ENCODE assay signal across 8 cellular contexts in the genomic region with DNA sequence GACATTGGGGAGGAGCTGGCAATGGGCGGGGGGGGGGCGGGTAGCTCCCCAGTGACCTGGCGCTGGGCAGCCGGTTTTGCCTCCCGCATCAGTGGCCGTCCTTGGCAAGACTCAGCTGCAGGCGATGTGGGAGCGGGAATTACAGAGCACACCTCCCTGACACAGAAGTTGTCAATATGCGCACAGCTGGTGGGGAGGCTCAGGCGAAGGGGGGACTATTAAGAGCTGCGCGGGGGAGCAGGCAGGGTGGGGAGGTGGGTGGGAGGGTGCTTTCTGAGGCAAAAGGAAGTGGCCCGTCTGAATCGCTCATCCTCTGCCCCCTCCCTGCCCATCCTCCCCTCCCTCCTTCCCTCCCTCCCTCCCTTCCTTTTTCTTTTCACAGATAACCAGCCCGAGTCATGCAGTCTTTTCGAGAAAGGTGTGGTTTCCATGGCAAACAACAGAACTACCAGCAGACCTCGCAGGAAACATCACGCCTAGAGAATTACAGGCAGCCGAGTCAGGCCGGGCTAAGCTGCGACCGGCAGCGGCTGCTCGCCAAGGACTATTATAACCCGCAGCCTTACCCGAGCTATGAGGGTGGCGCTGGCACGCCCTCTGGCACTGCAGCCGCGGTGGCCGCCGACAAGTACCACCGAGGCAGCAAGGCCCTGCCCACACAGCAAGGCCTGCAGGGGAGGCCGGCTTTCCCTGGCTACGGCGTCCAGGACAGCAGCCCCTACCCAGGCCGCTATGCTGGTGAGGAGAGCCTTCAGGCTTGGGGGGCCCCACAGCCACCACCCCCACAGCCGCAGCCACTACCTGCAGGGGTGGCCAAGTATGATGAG. TPM values are rescaled to one million over a fixed set of nuclear protein-coding genes. Genes with fewer than 3 reads are reported as not detected.
DNase-seq lines count a peak whose midpoint lies in the region; ATAC-seq, FAIRE-seq and TF ChIP-seq lines count a peak whose summit lies in the region.

No MANE protein-coding gene starts in this region.

- H3K14ac ChIP-seq in mesenchymal stem cell (ENCODE audit: low read length in 2 of 2) = no peak overlapping the region

- no peak overlapping the region for H2BK15ac ChIP-seq in mesenchymal stem cell (ENCODE audit: low read depth, poor library complexity, severe bottlenecking)

- no peak overlapping the region for H4K91ac ChIP-seq in mesenchymal stem cell (ENCODE audit: low read length)

- no peaks in the 10 kb centered on the region; the same call in 1 of the 2 replicates for H3K79me2 ChIP-seq in PC-9 (ENCODE audit: low read depth)

- intact Hi-C loops in PC-9 (cut with micrococcal nuclease; ENCODE audit: unreplicated experiment) = no loop called here

- TF ChIP-seq CTCF in bronchial epithelial cell (IDR thresholded peaks at IDR 0.05; ENCODE audit: insufficient read depth, low read length, severe bottlenecking) = no peak
- TF ChIP-seq CTCF in PC-9 (conservative IDR thresholded peaks at IDR 0.05) = no peak

- peaks cover 92% of the 10 kb centered on the region for H4K20me1 ChIP-seq in PC-9 (ENCODE audit: insufficient read depth)

- H3K79me1 ChIP-seq in mesenchymal stem cell (replicated peaks; ENCODE audit: low read length, poor library complexity, severe bottlenecking) = peaks cover 68% of the 10 kb centered on the region

- peak overlapping the region; percentile 38 for H4K8ac ChIP-seq in mesenchymal stem cell (ENCODE audit: low read length)

- H2BK120ac ChIP-seq in mesenchymal stem cell (ENCODE audit: low read depth, low read length) = no peak overlapping the region

- H3K4me2 ChIP-seq in mesenchymal stem cell (ENCODE audit: low read length, poor library complexity, severe bottlenecking) = no peak overlapping the region
- no peak overlapping the region for H3K4me2 ChIP-seq in PC-9

- BruUV-seq in PC-9 (replicated peaks; lab: Mats Ljungman, UMichigan) = no TSS peak

- no peaks in the 10 kb centered on the region for H3F3A ChIP-seq in PC-9 (ENCODE audit: insufficient read depth, low read depth)

- no peak overlapping the region for H2BK12ac ChIP-seq in mesenchymal stem cell (ENCODE audit: low read length in 2 of 2)

- H3K36me3 Mint-ChIP-seq in T-helper 1 cell treated with Interleukin-12 subunit alpha and Interleukin-12 subunit beta and Interleukin-4 antibody, amounts not matched to agents 30 μg/mL and 1 μg/mL, for 36 hours (ENCODE audit: low read depth) = peaks cover 5% of the 10 kb centered on the region

- no peaks in the 10 kb centered on the region for H3K9me2 ChIP-seq in PC-9 (ENCODE audit: insufficient read depth)

- H3K23ac ChIP-seq in mesenchymal stem cell (ENCODE audit: low read length in 2 of 2) = no peak overlapping the region

- no peaks in the 10 kb centered on the region for H3K27me3 ChIP-seq in bronchial epithelial cell (ENCODE audit: control insufficient read depth, insufficient read depth, low read length)
- H3K27me3 ChIP-seq in mesenchymal stem cell (ENCODE audit: control insufficient read depth in 1 of 2, insufficient read depth in 1 of 2, low read length in 2 of 2) = no peaks in the 10 kb centered on the region
- H3K27me3 ChIP-seq in PC-9 (ENCODE audit: insufficient read depth, low read depth) = no peaks in the 10 kb centered on the region

- H3K4me1 ChIP-seq in mesenchymal stem cell (ENCODE audit: control insufficient read depth, insufficient read depth, low read depth, low read length) (peaks cover 20% of the 10 kb centered on the region), PC-9 (replicated peaks; ENCODE audit: insufficient read depth) (no peaks in the 10 kb centered on the region)

- no peaks in the 10 kb centered on the region for H3K9me3 Mint-ChIP-seq in T-helper 1 cell treated with Interleukin-12 subunit alpha and Interleukin-12 subunit beta and Interleukin-4 antibody, amounts not matched to agents 30 μg/mL and 1 μg/mL, for 36 hours

- CTCF ChIA-PET in PC-9 (lab: Charles Lee) = no interaction called here

- no peaks in the 10 kb centered on the region for H3K9me3 ChIP-seq in mesenchymal stem cell (ENCODE audit: control insufficient read depth, low read length)
- no peaks in the 10 kb centered on the region for H3K9me3 ChIP-seq in PC-9 (ENCODE audit: insufficient read depth, low read depth)

- no peak overlapping the region for H3K9ac ChIP-seq in mesenchymal stem cell (ENCODE audit: low read length)

- POLR2A ChIA-PET in PC-9 (lab: Charles Lee; ENCODE audit: unreplicated experiment) = interaction anchor here (0.6 kb wide), 1 partner anchor 102 kb away, joined by 5 read pairs; no protein-coding TSS in a partner anchor

- peak overlapping the region; percentile 46 for H3K4me3 Mint-ChIP-seq in T-helper 1 cell treated with Interleukin-12 subunit alpha and Interleukin-12 subunit beta and Interleukin-4 antibody, amounts not matched to agents 30 μg/mL and 1 μg/mL, for 36 hours

- ATAC-seq in GM19438 (IDR thresholded peaks at IDR 0.05; ENCODE audit: low read depth, unreplicated experiment) = peak; percentile 56
- ATAC-seq in GM19397 (IDR thresholded peaks at IDR 0.05; ENCODE audit: unreplicated experiment) = no peak
- no peak for ATAC-seq in GM18867 (IDR thresholded peaks at IDR 0.05; ENCODE audit: unreplicated experiment)

- no peak for FAIRE-seq in bronchial epithelial cell (lab: Jason Lieb, UNC)

- no peak overlapping the region for H3K4me3 ChIP-seq in bronchial epithelial cell (ENCODE audit: low read depth, low read length)
- no peak overlapping the region for H3K4me3 ChIP-seq in mesenchymal stem cell (ENCODE audit: insufficient read depth in 1 of 2, low read depth in 1 of 2, low read length in 2 of 2)
- no peak overlapping the region for H3K4me3 ChIP-seq in PC-9

- no peak overlapping the region for H2BK5ac ChIP-seq in mesenchymal stem cell (ENCODE audit: low read depth, low read length, poor library complexity, severe bottlenecking)

- H3K4me1 Mint-ChIP-seq in T-helper 1 cell treated with Interleukin-12 subunit alpha and Interleukin-12 subunit beta and Interleukin-4 antibody, amounts not matched to agents 30 μg/mL and 1 μg/mL, for 36 hours (ENCODE audit: low read depth) = peaks cover 19% of the 10 kb centered on the region

- WGBS in mesenchymal stem cell = 48% methylated on average over 32 of the region's 38 CpGs

- no peak overlapping the region for H2AK5ac ChIP-seq in mesenchymal stem cell (ENCODE audit: low read length, severe bottlenecking)

- H2AFZ ChIP-seq in mesenchymal stem cell (ENCODE audit: low read depth, low read length) (no peak overlapping the region), PC-9 (no peak overlapping the region)

- H3K27ac Mint-ChIP-seq in T-helper 1 cell treated with Interleukin-12 subunit alpha and Interleukin-12 subunit beta and Interleukin-4 antibody, amounts not matched to agents 30 μg/mL and 1 μg/mL, for 36 hours = peak overlapping the region; percentile 80

- no peak overlapping the region for H3K4ac ChIP-seq in mesenchymal stem cell (ENCODE audit: low read depth in 1 of 2, low read length in 2 of 2)

- H3K36me3 ChIP-seq in bronchial epithelial cell (ENCODE audit: control insufficient read depth, insufficient read depth, low read length) (peaks cover 22% of the 10 kb centered on the region), mesenchymal stem cell (ENCODE audit: control insufficient read depth in 1 of 2, insufficient read depth in 2 of 2, low read depth in 1 of 2, low read length in 2 of 2) (peaks cover 37 to 49% of the 10 kb centered on the region in 2 experiments), PC-9 (ENCODE audit: low read depth) (0 out of 2 replicates have a peak, but pooled peaks cover 4% of the 10 kb centered on the region)

- no peaks in the 10 kb centered on the region for H3K27me3 Mint-ChIP-seq in T-helper 1 cell treated with Interleukin-12 subunit alpha and Interleukin-12 subunit beta and Interleukin-4 antibody, amounts not matched to agents 30 μg/mL and 1 μg/mL, for 36 hours (ENCODE audit: low read depth)

- peak; percentile 30 for DNase-seq in bronchial epithelial cell (ENCODE audit: low read depth)
- peak; percentile 80 for DNase-seq in mesenchymal stem cell
- peak; percentile 66 for DNase-seq in superior temporal gyrus (ENCODE audit: extremely low spot score)
- DNase-seq in PC-9 = no peak

- H3K27ac ChIP-seq in mesenchymal stem cell (ENCODE audit: low read length, poor library complexity, severe bottlenecking) = no peak overlapping the region
- no peak overlapping the region for H3K27ac ChIP-seq in PC-9

- H3K18ac ChIP-seq in mesenchymal stem cell (ENCODE audit: low read depth in 1 of 2, low read length in 2 of 2) = peak overlapping the region in 1 of 2 experiments; percentile 37

RNA-seq across cellular contexts. Expression of a gene that starts 44.0 kb away (rescaled TPM):
- total RNA-seq in bronchial epithelial cell (51.6 and 65.5 TPM in 2 replicates), PC-9 (2021) (243 and 360 TPM in 2 replicates)
- 89.9 TPM for polyA plus RNA-seq in mesenchymal stem cell (2013, experiment 1 of 2)
- 89.1 TPM for polyA plus RNA-seq in mesenchymal stem cell (2013, experiment 2 of 2)

Comparison
In these comparisons a context has a peak if more than half of its experiments do, and no peak if none do; other contexts are left out.
1. DNase-seq: peak in bronchial epithelial cell (single experiment), mesenchymal stem cell (single experiment) and superior temporal gyrus (single experiment); none in PC-9 (0 of 2).